Comparison of ENCODE assay signal across 10 cellular contexts in genomic region chr20:59043698-59044097, GRCh38. TPM values are rescaled to one million over a fixed set of nuclear protein-coding genes. Genes with fewer than 3 reads are reported as not detected.
DNase-seq lines count a peak whose midpoint lies in the region; TF ChIP-seq lines count a peak whose summit lies in the region.
"Had no signal": no experiment of that assay in that cellular context is flagged by ENCODE, and none has a peak within 500 bp of the region (broad histone marks: within the 10 kb centered on the region; RNA-seq: fewer than 3 reads in every experiment).

No MANE protein-coding gene starts in this region.

- 60 to 70% (median 62%) methylated on average over 3 of the region's 3 CpGs for WGBS in spleen, 5 donors

- intact Hi-C loops in spleen (cut with DNase I; ENCODE audit: low total_unique reads) = loop anchor here (10.0 kb wide), 1 partner anchor 159 kb away; no protein-coding TSS in a partner anchor

- no peaks in the 10 kb centered on the region for H3K9me2 ChIP-seq in OCI-LY1 (ENCODE audit: low read depth, low read length)

- peak overlapping the region; percentile 80 for H3K4me3 Mint-ChIP-seq in endothelial cell (ENCODE audit: unreplicated experiment)

- H2AFZ ChIP-seq in OCI-LY1 (ENCODE audit: low read length) = no peak overlapping the region

- DNase-seq in NCI-H748 (lab: John Stamatoyannopoulos, UW; ENCODE audit: unreplicated experiment) (peak; percentile 26), NCI-H748 treated with DMSO at 0.1 percent for 48 hours (lab: John Stamatoyannopoulos, UW) (no peak), endothelial cell (ENCODE audit: low spot score) (no peak), spleen (no peak), anterior cingulate cortex (lab: John Stamatoyannopoulos, UW) (no peak), UCSD-AML1 (lab: John Stamatoyannopoulos, UW; ENCODE audit: unreplicated experiment) (no peak), NCI-H2171 (lab: John Stamatoyannopoulos, UW) (no peak)

- H4K20me1 ChIP-seq in OCI-LY1 (ENCODE audit: insufficient read depth, low read length) = no peaks in the 10 kb centered on the region

- TF ChIP-seq CTCF in OCI-LY1 (IDR thresholded peaks at IDR 0.05; ENCODE audit: low read length) (no peak), endothelial cell (IDR thresholded peaks at IDR 0.05; ENCODE audit: unreplicated experiment) (no peak), spleen (IDR thresholded peaks at IDR 0.05 in 8 of 11, conservative IDR thresholded peaks at IDR 0.05 in 3 of 11) (no peak)

- H3K36me3 ChIP-seq in OCI-LY1 (ENCODE audit: insufficient read depth, low read length) = peaks cover 22% of the 10 kb centered on the region
- peaks cover 0 to 13% (median 0%) of the 10 kb centered on the region in 6 donors for H3K36me3 ChIP-seq in spleen
- H3K36me3 ChIP-seq: thoracic aorta had no signal

- H3K27ac Mint-ChIP-seq in endothelial cell (ENCODE audit: unreplicated experiment) = peak overlapping the region; percentile 7

- H3K27me3 ChIP-seq in OCI-LY1 (ENCODE audit: insufficient read depth, low read length) (no peaks in the 10 kb centered on the region), spleen (replicated peaks in 1 of 7) (no peaks in the 10 kb centered on the region)

- peak overlapping the region; percentile 87 for H3K9ac ChIP-seq in OCI-LY1 (ENCODE audit: low read length)

- H3K4me3 ChIP-seq in OCI-LY1 (ENCODE audit: low read depth, low read length, poor library complexity, severe bottlenecking) = peak overlapping the region; percentile 86
- H3K4me3 ChIP-seq in spleen = peak overlapping the region in 1 of 8 donors; percentile 95

- no peaks in the 10 kb centered on the region for H3K27me3 Mint-ChIP-seq in endothelial cell (ENCODE audit: unreplicated experiment)

- H3K9me3 ChIP-seq in OCI-LY1 (ENCODE audit: low read length) (no peaks in the 10 kb centered on the region), spleen (no peaks in the 10 kb centered on the region)
- H3K9me3 ChIP-seq: thoracic aorta had no signal

- no peak for TF ChIP-seq POLR2A in spleen (IDR thresholded peaks at IDR 0.05)

- peaks cover 21% of the 10 kb centered on the region for H3K4me1 Mint-ChIP-seq in endothelial cell (ENCODE audit: unreplicated experiment)

- H3F3A ChIP-seq in OCI-LY1 (ENCODE audit: insufficient read depth, low read length) = no peaks in the 10 kb centered on the region

- H3K27ac ChIP-seq in OCI-LY1 (ENCODE audit: low read depth, low read length, poor library complexity, severe bottlenecking) (no peak overlapping the region), spleen (peak overlapping the region in 7 of 8 donors; percentile 10 to 94 (median 88))

- H3K4me2 ChIP-seq in OCI-LY1 (ENCODE audit: low read length) = peak overlapping the region; percentile 96

- peaks cover 37% of the 10 kb centered on the region for H3K79me2 ChIP-seq in OCI-LY1 (ENCODE audit: insufficient read depth, low read length)

- no peaks in the 10 kb centered on the region for H3K9me3 Mint-ChIP-seq in endothelial cell (ENCODE audit: unreplicated experiment)

- H3K4me1 ChIP-seq in OCI-LY1 (ENCODE audit: insufficient read depth, low read length, severe bottlenecking) (peaks cover 47% of the 10 kb centered on the region), spleen (peaks cover 19 to 60% (median 50%) of the 10 kb centered on the region in 6 donors)

- peaks cover 4% of the 10 kb centered on the region for H3K36me3 Mint-ChIP-seq in endothelial cell (ENCODE audit: low read depth, unreplicated experiment)

RNA-seq across cellular contexts. Expression of gene PRELID3B, which starts 1.1 kb away (rescaled TPM):
- 40.2 TPM for total RNA-seq in endothelial cell (ENCODE audit: unreplicated experiment)
- 10 to 100 TPM; 39.3 to 46.8 (median 41.3) TPM for total RNA-seq in spleen
- polyA plus RNA-seq in spleen = 10 to 100 TPM; 20.6 to 26.8 (median 25.3) TPM

RNA-seq across cellular contexts. Expression of gene ATP5F1E, which starts 11.6 kb away (rescaled TPM):
- total RNA-seq in endothelial cell (ENCODE audit: unreplicated experiment) = 102 TPM
- 10 to 100 TPM; 24.2 to 67.9 (median 63.4) TPM for total RNA-seq in spleen
- 10 to 100 TPM; 59.8 to 71.1 (median 69.1) TPM for polyA plus RNA-seq in spleen

RNA-seq across cellular contexts. Expression of gene TUBB1, which starts 24.5 kb away (rescaled TPM):
- not detected for total RNA-seq in endothelial cell (ENCODE audit: unreplicated experiment)
- 10 to 100 TPM; 15.1 to 34.3 (median 26.6) TPM for total RNA-seq in spleen
- 1 to 10 TPM in 1 of 3 donors, under 1 TPM in 2; 0.63 to 1.6 (median 0.93) TPM for polyA plus RNA-seq in spleen
- polyA plus RNA-seq: AG04450 had no signal

RNA-seq across cellular contexts. Expression of gene CTSZ, which starts 36.6 kb away (rescaled TPM):
- total RNA-seq in endothelial cell (ENCODE audit: unreplicated experiment) (150 TPM), spleen (100 to 1,000 TPM; 198 to 286 (median 238) TPM)
- polyA plus RNA-seq in spleen = 100 to 1,000 TPM; 202 to 276 (median 223) TPM

Comparison
In these comparisons a context has a peak if more than half of its experiments do, and no peak if none do; other contexts are left out.
1. RNA of gene TUBB1, which starts 24.5 kb away (total RNA-seq): 15.1 to 34.3 TPM in spleen; not detected in endothelial cell (single experiment); every median in the first group is over 10 times any median in the second.